In the genomic region with DNA sequence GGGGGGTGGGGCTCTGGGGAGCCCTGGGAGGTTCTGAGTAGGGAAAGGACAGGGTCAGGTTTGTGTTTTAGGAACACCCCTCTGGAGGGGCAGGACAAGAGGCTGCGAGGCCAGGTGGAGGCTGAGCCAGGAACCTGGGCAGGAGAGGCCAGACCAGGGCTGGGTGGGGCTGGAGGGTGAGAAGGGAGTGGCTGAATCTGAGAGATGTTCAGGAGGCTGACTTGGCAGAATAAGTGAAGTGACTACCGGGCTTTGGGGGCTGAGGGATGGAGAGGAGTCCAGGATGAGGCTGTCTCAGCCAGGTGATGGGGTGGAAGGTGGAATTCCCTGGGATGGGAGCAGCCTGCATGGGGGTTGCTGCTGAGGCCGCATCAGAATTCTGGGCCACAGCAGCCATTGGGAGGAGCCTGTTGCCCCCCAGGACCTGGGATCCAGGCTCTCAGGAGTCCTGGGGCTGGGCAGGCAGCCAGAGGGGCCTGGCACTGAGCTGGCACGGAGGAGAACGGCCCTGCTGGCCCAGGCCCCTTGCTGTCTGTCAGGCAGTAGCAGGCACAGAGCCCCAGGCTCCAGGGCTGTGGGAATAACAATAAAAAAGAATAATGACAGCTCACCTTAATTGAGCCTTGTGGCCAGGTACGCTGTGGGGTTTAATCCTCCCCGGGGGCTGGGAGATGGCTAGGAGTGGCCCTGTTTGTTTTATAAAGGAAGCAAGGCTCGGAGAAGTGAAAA, we compare ENCODE assay signal across 9 cellular contexts. TPM values are rescaled to one million over a fixed set of nuclear protein-coding genes. Genes with fewer than 3 reads are reported as not detected.
A peak's percentile ranks its signal among the peaks of the same experiment; 100 is the strongest.
DNase-seq lines count a peak whose midpoint lies in the region; ATAC-seq, FAIRE-seq and TF ChIP-seq lines count a peak whose summit lies in the region.
"Had no signal": no experiment of that assay in that cellular context is flagged by ENCODE, and none has a peak within 500 bp of the region (broad histone marks: within the 10 kb centered on the region; RNA-seq: fewer than 3 reads in every experiment).

No MANE protein-coding gene starts in this region.

- H4K20me1 ChIP-seq in GM23248 (ENCODE audit: insufficient read depth), result no peaks in the 10 kb centered on the region

- peaks cover 14 to 22% of the 10 kb centered on the region in 2 donors for H3K36me3 Mint-ChIP-seq in activated naive CD4-positive, alpha-beta T cell treated with anti-CD3 and anti-CD28 coated beads, Interleukin-2, amount 50 U/mL, for 72 hours
- H3K36me3 Mint-ChIP-seq in memory B cell, result peaks cover 12% of the 10 kb centered on the region

- H3K9ac ChIP-seq in GM23248, result peak overlapping the region; percentile 55; the same call in 1 of the 2 replicates
- H3K9ac ChIP-seq: parathyroid adenoma had no signal

- DNase-seq in A549 (ENCODE audit: low read depth in 1 of 2, low spot score in 1 of 2) (no peak), GM23248 (no peak), memory B cell (ENCODE audit: low spot score in 2 of 2) (no peak), NK-92 (lab: John Stamatoyannopoulos, UW; ENCODE audit: unreplicated experiment) (no peak), iPS-NIHi7 (ENCODE audit: extremely low spot score) (no peak)
- no peak for DNase-seq in activated naive CD4-positive, alpha-beta T cell treated with anti-CD3 and anti-CD28 coated beads, Interleukin-2, amount 50 U/mL, for 72 hours (ENCODE audit: low spot score in 2 of 2)

- FAIRE-seq in A549 (lab: Jason Lieb, UNC), result no peak

- in situ Hi-C loops in GM23248 (cut with MboI), result no loop called here

- H3K9me3 Mint-ChIP-seq in activated naive CD4-positive, alpha-beta T cell treated with anti-CD3 and anti-CD28 coated beads, Interleukin-2, amount 50 U/mL, for 72 hours, result peaks cover 0 to 6% of the 10 kb centered on the region in 2 donors
- no peaks in the 10 kb centered on the region for H3K9me3 Mint-ChIP-seq in memory B cell

- H3K79me2 ChIP-seq in GM23248 (ENCODE audit: insufficient read depth), result peaks cover 74% of the 10 kb centered on the region

- peak overlapping the region; percentile 44 for H3K4me2 ChIP-seq in A549
- H3K4me2 ChIP-seq in GM23248 (ENCODE audit: unreplicated experiment), result no peak overlapping the region

- CTCF ChIA-PET in A549 (lab: Yijun Ruan, JAX), result interaction anchor here (1.3 to 4.2 kb wide), 5 partner anchors 23 to 322 kb away, joined by 4 to 30 read pairs (median 11); no protein-coding TSS in a partner anchor

- no peaks in the 10 kb centered on the region for H3K9me3 ChIP-seq in A549
- H3K9me3 ChIP-seq in GM23248 (ENCODE audit: low read depth), result no peaks in the 10 kb centered on the region

- TF ChIP-seq RAD21 in A549 (conservative IDR thresholded peaks at IDR 0.05 in 1 of 2, IDR thresholded peaks at IDR 0.05 in 1 of 2), result no peak

- WGBS in A549 (ENCODE audit: missing lambda C conversion rate), result 69% methylated on average over 8 of the region's 8 CpGs
- 31 to 33% methylated on average over 8 of the region's 8 CpGs for WGBS in GM23248 (ENCODE audit: low coverage in 1 of 2, low lambda C conversion rate in 2 of 2, missing lambda C conversion rate in 2 of 2), 2 experiments

- no peak for TF ChIP-seq POLR2A in A549 (IDR thresholded peaks at IDR 0.05; ENCODE audit: low read length)

- TF ChIP-seq EP300 in A549 (IDR thresholded peaks at IDR 0.05), result no peak

- no peak overlapping the region for H2AFZ ChIP-seq in GM23248
- H2AFZ ChIP-seq: parathyroid adenoma had no signal

- H3K4me3 ChIP-seq in A549, result no peak overlapping the region
- no peak overlapping the region for H3K4me3 ChIP-seq in GM23248

- H3K27me3 Mint-ChIP-seq in memory B cell, result peaks cover 4% of the 10 kb centered on the region

- H3K4me1 Mint-ChIP-seq in memory B cell, result peaks cover 45% of the 10 kb centered on the region

- H3F3A ChIP-seq in GM23248 (ENCODE audit: insufficient read depth), result peaks cover 15% of the 10 kb centered on the region

- peak overlapping the region in 1 of 2 experiments; percentile 70; a peak in 3 of 6 replicates for H3K27ac ChIP-seq in A549
- peak overlapping the region; percentile 77 for H3K27ac ChIP-seq in GM23248
- H3K27ac ChIP-seq: parathyroid adenoma had no signal

- H3K9me2 ChIP-seq in GM23248 (ENCODE audit: insufficient read depth), result no peaks in the 10 kb centered on the region

- H3K4me1 ChIP-seq in A549, result peaks cover 51% of the 10 kb centered on the region
- H3K4me1 ChIP-seq in GM23248 (ENCODE audit: insufficient read depth), result peaks cover 30% of the 10 kb centered on the region

- H3K27ac Mint-ChIP-seq in activated naive CD4-positive, alpha-beta T cell treated with anti-CD3 and anti-CD28 coated beads, Interleukin-2, amount 50 U/mL, for 72 hours, result peak overlapping the region; percentile 95 to 96
- H3K27ac Mint-ChIP-seq in memory B cell, result peak overlapping the region; percentile 91

- no peaks in the 10 kb centered on the region for H3K27me3 ChIP-seq in GM23248 (replicated peaks; ENCODE audit: insufficient read depth)

- peaks cover 13% of the 10 kb centered on the region; the same call in 1 of the 2 replicates for H3K36me3 ChIP-seq in GM23248 (ENCODE audit: low read depth)

- peak overlapping the region; percentile 86 for H3K4me3 Mint-ChIP-seq in memory B cell

- TF ChIP-seq CTCF in A549 (IDR thresholded peaks at IDR 0.05), result no peak

- POLR2A ChIA-PET in A549 (lab: Yijun Ruan, JAX), result no interaction called here

- ATAC-seq in A549, result no peak
- no peak for ATAC-seq in activated naive CD4-positive, alpha-beta T cell treated with anti-CD3 and anti-CD28 coated beads, Interleukin-2, amount 50 U/mL, for 72 hours
- no peak for ATAC-seq in memory B cell (ENCODE audit: low read depth)
- ATAC-seq in HG03469 (IDR thresholded peaks at IDR 0.05; ENCODE audit: unreplicated experiment), result no peak
- ATAC-seq in GM21576 (IDR thresholded peaks at IDR 0.05; ENCODE audit: unreplicated experiment), result no peak

TF ChIP-seq in A549, 52 proteins besides CTCF, POLR2A, EP300 and RAD21 (continues in another document):
- TF ChIP-seq, protein P1, sequence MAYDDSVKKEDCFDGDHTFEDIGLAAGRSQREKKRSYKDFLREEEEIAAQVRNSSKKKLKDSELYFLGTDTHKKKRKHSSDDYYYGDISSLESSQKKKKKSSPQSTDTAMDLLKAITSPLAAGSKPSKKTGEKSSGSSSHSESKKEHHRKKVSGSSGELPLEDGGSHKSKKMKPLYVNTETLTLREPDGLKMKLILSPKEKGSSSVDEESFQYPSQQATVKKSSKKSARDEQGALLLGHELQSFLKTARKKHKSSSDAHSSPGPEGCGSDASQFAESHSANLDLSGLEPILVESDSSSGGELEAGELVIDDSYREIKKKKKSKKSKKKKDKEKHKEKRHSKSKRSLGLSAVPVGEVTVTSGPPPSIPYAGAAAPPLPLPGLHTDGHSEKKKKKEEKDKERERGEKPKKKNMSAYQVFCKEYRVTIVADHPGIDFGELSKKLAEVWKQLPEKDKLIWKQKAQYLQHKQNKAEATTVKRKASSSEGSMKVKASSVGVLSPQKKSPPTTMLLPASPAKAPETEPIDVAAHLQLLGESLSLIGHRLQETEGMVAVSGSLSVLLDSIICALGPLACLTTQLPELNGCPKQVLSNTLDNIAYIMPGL (CRISPR knock-in tag; IDR thresholded peaks at IDR 0.05; ENCODE audit: borderline replicate concordance), result no peak
- TF ChIP-seq MAFK (IDR thresholded peaks at IDR 0.05; ENCODE audit: partially characterized antibody) (no peak), HEYL (CRISPR knock-in tag; IDR thresholded peaks at IDR 0.05) (no peak), ZFP36 (IDR thresholded peaks at IDR 0.05; ENCODE audit: borderline replicate concordance, partially characterized antibody) (no peak), TP53 (CRISPR knock-in tag; IDR thresholded peaks at IDR 0.05) (no peak)
- TF ChIP-seq, protein P2, sequence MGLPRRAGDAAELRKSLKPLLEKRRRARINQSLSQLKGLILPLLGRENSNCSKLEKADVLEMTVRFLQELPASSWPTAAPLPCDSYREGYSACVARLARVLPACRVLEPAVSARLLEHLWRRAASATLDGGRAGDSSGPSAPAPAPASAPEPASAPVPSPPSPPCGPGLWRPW (IDR thresholded peaks at IDR 0.05), result no peak

RNA-seq across cellular contexts. Expression of a gene that starts 3.3 kb away (rescaled TPM):
- polyA plus RNA-seq in A549 (2011; rRNA removed) (107 and 126 TPM in 2 replicates), A549 (2017; fragmentation: RNase III; extraction: RNeasy Plus Mini Kit Qiagen cat#74134 plus additional on column Dnase treatment) (93.5 to 99.8 TPM (median 94.2 TPM) in 3 replicates), GM23248 (2016; fragmentation: Nextera tagmentation; extraction: Ambion mirVana) (47.3 and 48.7 TPM in 2 replicates)
- polyA plus RNA-seq in A549 (2012; cell fraction: cytosol; rRNA removed), result 209 and 213 TPM in 2 replicates
- 445 and 456 TPM in 2 replicates for polyA plus RNA-seq in A549 (2012; cell fraction: nucleus; rRNA removed)
- 118 and 135 TPM in 2 replicates for polyA minus RNA-seq in A549 (2011; rRNA and poly(A)+ RNA removed)
- 56.4 and 60.8 TPM in 2 replicates for total RNA-seq in GM23248 (2014; rRNA removed; shearing (Covaris generic))
- total RNA-seq in activated naive CD4-positive, alpha-beta T cell treated with anti-CD3 and anti-CD28 coated beads, Interleukin-2, amount 50 U/mL, for 72 hours, result 100 to 1,000 TPM in 1 of 2 donors, 10 to 100 TPM in 1; 73.6 to 118 TPM

RNA-seq across cellular contexts. Expression of a gene that starts 53.4 kb away (rescaled TPM):
- polyA plus RNA-seq in A549 (2011; rRNA removed) (not detected in 2 replicates), A549 (2017; fragmentation: RNase III; extraction: RNeasy Plus Mini Kit Qiagen cat#74134 plus additional on column Dnase treatment) (not detected in 3 replicates), GM23248 (2016; fragmentation: Nextera tagmentation; extraction: Ambion mirVana) (0.20 and 0.27 TPM in 2 replicates)
- polyA plus RNA-seq in A549 (2012; cell fraction: cytosol; rRNA removed), result under 0.01 and 0.01 TPM in 2 replicates
- not detected in 2 replicates for polyA plus RNA-seq in A549 (2012; cell fraction: nucleus; rRNA removed)
- 0.08 TPM in 1 of 2 replicates, not detected in the other for polyA minus RNA-seq in A549 (2011; rRNA and poly(A)+ RNA removed)
- total RNA-seq in GM23248 (2014; rRNA removed; shearing (Covaris generic)), result not detected in 2 replicates
- total RNA-seq in activated naive CD4-positive, alpha-beta T cell treated with anti-CD3 and anti-CD28 coated beads, Interleukin-2, amount 50 U/mL, for 72 hours, result not detected
